In genomic region chr4:155703486-155704227, GRCh38 we compare ENCODE assay signal across 9 cellular contexts. TPM values are rescaled to one million over a fixed set of nuclear protein-coding genes. Genes with fewer than 3 reads are reported as not detected.
DNase-seq lines count a peak whose midpoint lies in the region; ATAC-seq and TF ChIP-seq lines count a peak whose summit lies in the region.
"Had no signal": no experiment of that assay in that cellular context is flagged by ENCODE, and none has a peak within 500 bp of the region (broad histone marks: within the 10 kb centered on the region; RNA-seq: fewer than 3 reads in every experiment).

No MANE protein-coding gene starts in this region.

- H3K9me3 Mint-ChIP-seq in activated CD8-positive, alpha-beta T cell treated with anti-CD3 and anti-CD28 coated beads, Interleukin-2, amount 10 ng/mL, durations not matched to agents 7 days and 5 days (ENCODE audit: insufficient read depth) = no peaks in the 10 kb centered on the region
- H3K9me3 Mint-ChIP-seq in activated T-cell treated with anti-CD3 and anti-CD28 coated beads, Interleukin-2, amount 50 U/mL, for 4 hours = no peaks in the 10 kb centered on the region

- H3K4me2 ChIP-seq in hepatocyte = no peak overlapping the region

- no peaks in the 10 kb centered on the region for H3K36me3 Mint-ChIP-seq in activated CD8-positive, alpha-beta T cell treated with anti-CD3 and anti-CD28 coated beads, Interleukin-2, amount 10 ng/mL, durations not matched to agents 7 days and 5 days (ENCODE audit: low read depth)
- H3K36me3 Mint-ChIP-seq in activated T-cell treated with anti-CD3 and anti-CD28 coated beads, Interleukin-2, amount 50 U/mL, for 4 hours (ENCODE audit: insufficient read depth) = no peaks in the 10 kb centered on the region

- H2AFZ ChIP-seq in hepatocyte = no peak overlapping the region

- CTCF ChIA-PET in activated CD8-positive, alpha-beta T cell treated with anti-CD3 and anti-CD28 coated beads, Interleukin-2, amount 10 ng/mL, durations not matched to agents 7 days and 5 days (lab: Charles Lee) = no interaction called here

- H3K9me3 ChIP-seq in hepatocyte (ENCODE audit: low read depth) = no peaks in the 10 kb centered on the region

- TF ChIP-seq CTCF in hepatocyte (IDR thresholded peaks at IDR 0.05; ENCODE audit: poor library complexity) = no peak

- DNase-seq in ACHN (peak; percentile 52), amniotic epithelial cell (ENCODE audit: low read depth) (peak; percentile 64), DMS153 (lab: John Stamatoyannopoulos, UW) (no peak), hepatocyte (ENCODE audit: low spot score) (no peak)
- no peak for DNase-seq in activated CD8-positive, alpha-beta T cell treated with anti-CD3 and anti-CD28 coated beads, Interleukin-2, amount 10 ng/mL, durations not matched to agents 7 days and 5 days
- DNase-seq in activated T-cell treated with anti-CD3 and anti-CD28 coated beads, Interleukin-2, amount 50 U/mL, for 4 hours = no peak
- DNase-seq: OCI-M1 had no signal

- 90% methylated on average over 5 of the region's 5 CpGs for WGBS in hepatocyte (ENCODE audit: low lambda C conversion rate, missing lambda C conversion rate)

- no peaks in the 10 kb centered on the region for H4K20me1 ChIP-seq in hepatocyte (ENCODE audit: insufficient read depth, poor library complexity, severe bottlenecking)

- H3K27me3 ChIP-seq in hepatocyte = no peaks in the 10 kb centered on the region

- ATAC-seq in GM19351 (IDR thresholded peaks at IDR 0.05; ENCODE audit: unreplicated experiment) = peak; percentile 85
- ATAC-seq in HG03097 (IDR thresholded peaks at IDR 0.05; ENCODE audit: low FRiP score, unreplicated experiment) = peak; percentile 95
- ATAC-seq in activated CD8-positive, alpha-beta T cell treated with anti-CD3 and anti-CD28 coated beads, Interleukin-2, amount 10 ng/mL, durations not matched to agents 7 days and 5 days = no peak
- ATAC-seq in activated T-cell treated with anti-CD3 and anti-CD28 coated beads, Interleukin-2, amount 50 U/mL, for 4 hours = no peak

- peaks cover 5% of the 10 kb centered on the region for H3K4me1 ChIP-seq in hepatocyte (ENCODE audit: insufficient read depth)

- H3K27me3 Mint-ChIP-seq in activated CD8-positive, alpha-beta T cell treated with anti-CD3 and anti-CD28 coated beads, Interleukin-2, amount 10 ng/mL, durations not matched to agents 7 days and 5 days (ENCODE audit: low read depth) = peaks cover 2% of the 10 kb centered on the region
- H3K27me3 Mint-ChIP-seq in activated T-cell treated with anti-CD3 and anti-CD28 coated beads, Interleukin-2, amount 50 U/mL, for 4 hours (ENCODE audit: low read depth) = peaks cover 5% of the 10 kb centered on the region

- no peak overlapping the region for H3K27ac Mint-ChIP-seq in activated CD8-positive, alpha-beta T cell treated with anti-CD3 and anti-CD28 coated beads, Interleukin-2, amount 10 ng/mL, durations not matched to agents 7 days and 5 days

- no peaks in the 10 kb centered on the region for H3K36me3 ChIP-seq in hepatocyte (replicated peaks; ENCODE audit: insufficient read depth, low read depth)

- in situ Hi-C loops in ACHN (cut with HindIII; ENCODE audit: low pct_ligation_motif_present, low pct_unique_long_range_greater_than_20kb, low sequenced_read_pairs) = no loop called here

- H3K4me3 Mint-ChIP-seq in activated CD8-positive, alpha-beta T cell treated with anti-CD3 and anti-CD28 coated beads, Interleukin-2, amount 10 ng/mL, durations not matched to agents 7 days and 5 days = no peak overlapping the region
- H3K4me3 Mint-ChIP-seq in activated T-cell treated with anti-CD3 and anti-CD28 coated beads, Interleukin-2, amount 50 U/mL, for 4 hours = no peak overlapping the region

- no peaks in the 10 kb centered on the region for H3K79me2 ChIP-seq in hepatocyte

- H3K9me2 ChIP-seq in hepatocyte (replicated peaks; ENCODE audit: insufficient read depth) = no peaks in the 10 kb centered on the region

- H3K4me3 ChIP-seq in hepatocyte = no peak overlapping the region

- no peaks in the 10 kb centered on the region for H3K4me1 Mint-ChIP-seq in activated CD8-positive, alpha-beta T cell treated with anti-CD3 and anti-CD28 coated beads, Interleukin-2, amount 10 ng/mL, durations not matched to agents 7 days and 5 days (ENCODE audit: low read depth)
- no peaks in the 10 kb centered on the region for H3K4me1 Mint-ChIP-seq in activated T-cell treated with anti-CD3 and anti-CD28 coated beads, Interleukin-2, amount 50 U/mL, for 4 hours (ENCODE audit: low read depth)

- POLR2A ChIA-PET in activated CD8-positive, alpha-beta T cell treated with anti-CD3 and anti-CD28 coated beads, Interleukin-2, amount 10 ng/mL, durations not matched to agents 7 days and 5 days (lab: Charles Lee) = no interaction called here

- H3K27ac ChIP-seq in hepatocyte = no peak overlapping the region

RNA-seq across cellular contexts. Expression of gene GUCY1A1, which starts 37.0 kb away (rescaled TPM):
- total RNA-seq in hepatocyte = 41.2 and 44.9 TPM in 2 replicates
- 25.7 and 27.7 TPM in 2 replicates for polyA plus RNA-seq in hepatocyte
- under 1 TPM; 0.21 to 0.24 TPM for total RNA-seq in activated CD8-positive, alpha-beta T cell treated with anti-CD3 and anti-CD28 coated beads, Interleukin-2, amount 10 ng/mL, durations not matched to agents 7 days and 5 days
- under 1 TPM in 2 of 3 donors, not detected in 1; 0.26 to 0.30 TPM for total RNA-seq in activated T-cell treated with anti-CD3 and anti-CD28 coated beads, Interleukin-2, amount 50 U/mL, for 4 hours

RNA-seq across cellular contexts. Expression of gene GUCY1B1, which starts 55.2 kb away (rescaled TPM):
- total RNA-seq in hepatocyte = 15.0 and 16.7 TPM in 2 replicates
- 6.2 and 8.6 TPM in 2 replicates for polyA plus RNA-seq in hepatocyte
- under 1 TPM; 0.10 to 0.26 TPM for total RNA-seq in activated CD8-positive, alpha-beta T cell treated with anti-CD3 and anti-CD28 coated beads, Interleukin-2, amount 10 ng/mL, durations not matched to agents 7 days and 5 days
- under 1 TPM; 0.14 to 0.55 (median 0.51) TPM for total RNA-seq in activated T-cell treated with anti-CD3 and anti-CD28 coated beads, Interleukin-2, amount 50 U/mL, for 4 hours

Comparison
In these comparisons a context has a peak if more than half of its experiments do, and no peak if none do; other contexts are left out.
1. DNase-seq: peak in ACHN (single experiment) and amniotic epithelial cell (single experiment); none in DMS153 (single experiment), hepatocyte (single experiment), activated CD8-positive, alpha-beta T cell treated with anti-CD3 and anti-CD28 coated beads, Interleukin-2, amount 10 ng/mL, durations not matched to agents 7 days and 5 days (single experiment) and activated T-cell treated with anti-CD3 and anti-CD28 coated beads, Interleukin-2, amount 50 U/mL, for 4 hours (single experiment).
2. ATAC-seq: peak in GM19351 (single experiment) and HG03097 (single experiment); none in activated CD8-positive, alpha-beta T cell treated with anti-CD3 and anti-CD28 coated beads, Interleukin-2, amount 10 ng/mL, durations not matched to agents 7 days and 5 days (single experiment) and activated T-cell treated with anti-CD3 and anti-CD28 coated beads, Interleukin-2, amount 50 U/mL, for 4 hours (0 of 2).
3. RNA of gene GUCY1A1, which starts 37.0 kb away (total RNA-seq): 41.2 to 44.9 TPM in hepatocyte; 0.26 to 0.30 TPM in activated T-cell treated with anti-CD3 and anti-CD28 coated beads, Interleukin-2, amount 50 U/mL, for 4 hours and 0.21 to 0.24 TPM in activated CD8-positive, alpha-beta T cell treated with anti-CD3 and anti-CD28 coated beads, Interleukin-2, amount 10 ng/mL, durations not matched to agents 7 days and 5 days; every median in the first group is over 10 times any median in the second.
4. RNA of gene GUCY1B1, which starts 55.2 kb away (total RNA-seq): 15.0 to 16.7 TPM in hepatocyte; 0.14 to 0.55 TPM in activated T-cell treated with anti-CD3 and anti-CD28 coated beads, Interleukin-2, amount 50 U/mL, for 4 hours and 0.10 to 0.26 TPM in activated CD8-positive, alpha-beta T cell treated with anti-CD3 and anti-CD28 coated beads, Interleukin-2, amount 10 ng/mL, durations not matched to agents 7 days and 5 days; every median in the first group is over 10 times any median in the second.